2 cellular contexts compared by ENCODE assay signal in genomic region chr9:113558632-113559502, GRCh38.
A peak's percentile ranks its signal among the peaks of the same experiment; 100 is the strongest.
TF ChIP-seq lines count a peak whose summit lies in the region.

No MANE protein-coding gene starts in this region.

TF ChIP-seq in Ishikawa, 13 proteins besides CTCF, POLR2A, EP300 and RAD21 (continued from another document):
- TF ChIP-seq USF1 (IDR thresholded peaks at IDR 0.05): no peak
- no peak for TF ChIP-seq CEBPB (IDR thresholded peaks at IDR 0.05)
- peak; percentile 67 for TF ChIP-seq NFIC (IDR thresholded peaks at IDR 0.05)
- TF ChIP-seq MAX (IDR thresholded peaks at IDR 0.05): peak; percentile 52; the same call in 1 of the 2 replicates
- no peak for TF ChIP-seq ZBTB7A (IDR thresholded peaks at IDR 0.05; ENCODE audit: low read depth)
- TF ChIP-seq FOXM1 (IDR thresholded peaks at IDR 0.05; ENCODE audit: borderline replicate concordance, low read depth): no peak

TF ChIP-seq in K562, 482 proteins besides CTCF, POLR2A, EP300 and RAD21 (continued from another document and continues in another):
- TF ChIP-seq MGA (IDR thresholded peaks at IDR 0.05) (peak; percentile 54; the same call in 1 of the 2 replicates), HDAC8 (tag; IDR thresholded peaks at IDR 0.05) (no peak), ETV6 (IDR thresholded peaks at IDR 0.05; ENCODE audit: borderline replicate concordance in 1 of 2, low read depth in 2 of 2, low read length in 1 of 2) (no peak), ETV6 (CRISPR knock-in tag; IDR thresholded peaks at IDR 0.05; ENCODE audit: borderline replicate concordance) (no peak), CGGBP1 (CRISPR knock-in tag; IDR thresholded peaks at IDR 0.05) (no peak), CLOCK (CRISPR knock-in tag; IDR thresholded peaks at IDR 0.05; ENCODE audit: borderline replicate concordance) (no peak), E4F1 (CRISPR knock-in tag; IDR thresholded peaks at IDR 0.05; ENCODE audit: borderline replicate concordance) (no peak), BCLAF1 (IDR thresholded peaks at IDR 0.05; ENCODE audit: borderline replicate concordance in 1 of 2, control insufficient read depth in 1 of 2, low read depth in 2 of 2, low read length in 1 of 2) (no peak), TCF7L2 (IDR thresholded peaks at IDR 0.05; ENCODE audit: low read depth, low read length) (no peak), MAFF (IDR thresholded peaks at IDR 0.05; ENCODE audit: low read length) (no peak), MLX (CRISPR knock-in tag; conservative IDR thresholded peaks at IDR 0.05) (no peak), POLR3G (IDR thresholded peaks at IDR 0.05; ENCODE audit: extremely low read depth, insufficient read length, insufficient replicate concordance) (no peak), TFAP4 (CRISPR knock-in tag; IDR thresholded peaks at IDR 0.05; ENCODE audit: borderline replicate concordance) (0 out of 2 replicates have a peak, but pooled peaks have one; percentile 36), PTBP1 (IDR thresholded peaks at IDR 0.05; ENCODE audit: low read depth, low read length) (no peak), NFYB (IDR thresholded peaks at IDR 0.05; ENCODE audit: extremely low read depth, insufficient read length) (no peak), MECOM (CRISPR knock-in tag; IDR thresholded peaks at IDR 0.05) (0 out of 2 replicates have a peak, but pooled peaks have one; percentile 6), STAT5A (IDR thresholded peaks at IDR 0.05; ENCODE audit: borderline replicate concordance, low read length) (no peak), L3MBTL2 (IDR thresholded peaks at IDR 0.05) (peak; percentile 74), JUN (IDR thresholded peaks at IDR 0.05; ENCODE audit: borderline replicate concordance, low read depth, low read length) (no peak), JUN (CRISPR knock-in tag; IDR thresholded peaks at IDR 0.05; ENCODE audit: borderline replicate concordance) (no peak), ATF3 (IDR thresholded peaks at IDR 0.05) (no peak), ATF3 (CRISPR knock-in tag; conservative IDR thresholded peaks at IDR 0.05) (no peak), MYC (IDR thresholded peaks at IDR 0.05; ENCODE audit: low read depth, low read length) (peak; percentile 51; the same call in 1 of the 2 replicates), MYC (CRISPR knock-in tag; IDR thresholded peaks at IDR 0.05; ENCODE audit: borderline replicate concordance, low read depth) (no peak), RBM34 (IDR thresholded peaks at IDR 0.05; ENCODE audit: borderline replicate concordance, insufficient read depth, low read length) (no peak), MBD1 (CRISPR knock-in tag; IDR thresholded peaks at IDR 0.05) (no peak)
